ENCODE assay signal across 12 cellular contexts in the genomic region with DNA sequence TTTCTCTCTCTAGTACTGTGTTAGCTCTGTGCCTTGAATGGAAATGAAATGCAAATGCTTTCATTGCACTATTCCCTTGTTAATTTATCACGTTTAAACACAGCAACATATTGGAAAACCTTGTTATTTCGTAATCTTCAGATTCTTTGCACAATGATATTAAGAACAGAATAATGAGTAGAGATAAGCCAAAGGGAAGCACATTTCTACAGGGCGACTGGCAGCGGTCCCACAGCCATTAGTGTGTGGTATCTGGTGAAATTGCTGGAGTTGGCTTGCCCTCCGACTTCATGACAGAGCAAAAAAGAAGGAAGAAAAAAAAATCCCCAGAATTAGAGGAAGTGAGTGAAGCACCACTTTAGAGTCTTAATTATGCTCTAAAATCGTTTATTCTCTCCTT.
DNase-seq lines count a peak whose midpoint lies in the region; ATAC-seq, FAIRE-seq and TF ChIP-seq lines count a peak whose summit lies in the region.
"Had no signal": no experiment of that assay in that cellular context is flagged by ENCODE, and none has a peak within 500 bp of the region (broad histone marks: within the 10 kb centered on the region; RNA-seq: fewer than 3 reads in every experiment).

No MANE protein-coding gene starts in this region.

- H3K36me3 ChIP-seq in H1 (ENCODE audit: control insufficient read depth in 2 of 4, insufficient read depth in 4 of 4, low read length in 3 of 4): no peaks in the 10 kb centered on the region
- H3K36me3 ChIP-seq in naive thymus-derived CD4-positive, alpha-beta T cell (ENCODE audit: control insufficient read depth in 2 of 3, insufficient read depth in 3 of 3, low read length in 3 of 3): no peaks in the 10 kb centered on the region

- H3K4ac ChIP-seq in H1 (replicated peaks; ENCODE audit: insufficient read length, low read depth, low read length): no peak overlapping the region

- intact Hi-C loops in naive thymus-derived CD4-positive, alpha-beta T cell (cut with micrococcal nuclease): no loop called here

- DNase-seq in AG09309 (ENCODE audit: low read depth): peak; percentile 74
- peak; percentile 94 for DNase-seq in NOMO-1 treated with DMSO at 0.1 percent for 48 hours (lab: John Stamatoyannopoulos, UW; ENCODE audit: unreplicated experiment)
- no peak for DNase-seq in H1 (ENCODE audit: low read depth in 1 of 2, low spot score in 2 of 2)
- DNase-seq in naive thymus-derived CD4-positive, alpha-beta T cell: no peak
- no peak for DNase-seq in CD1c-positive myeloid dendritic cell (ENCODE audit: extremely low spot score)
- DNase-seq in endothelial cell (ENCODE audit: low spot score): no peak
- DNase-seq: NCI-H187 treated with DMSO at 0.1 percent for 48 hours had no signal

- no peak overlapping the region for H4K91ac ChIP-seq in H1 (replicated peaks; ENCODE audit: insufficient read length, low read length)

- 0 out of 2 replicates have a peak overlapping the region, but pooled peaks have one; percentile 6 for H2BK12ac ChIP-seq in H1 (ENCODE audit: low read depth, low read length)

- no peak overlapping the region for H3K18ac ChIP-seq in H1 (ENCODE audit: extremely low read depth, low read length)

- H2AK5ac ChIP-seq in H1 (ENCODE audit: low read depth, low read length): no peak overlapping the region

- TF ChIP-seq EP300 in H1 (IDR thresholded peaks at IDR 0.05; ENCODE audit: borderline replicate concordance in 1 of 2, low read depth in 2 of 2, low read length in 2 of 2): no peak

- H3K27ac ChIP-seq in H1 (ENCODE audit: low read depth, low read length): no peak overlapping the region
- no peak overlapping the region for H3K27ac ChIP-seq in naive thymus-derived CD4-positive, alpha-beta T cell (ENCODE audit: low read depth, low read length)

- H3K27me3 ChIP-seq in H1 (replicated peaks in 1 of 4; ENCODE audit: control insufficient read depth in 3 of 4, extremely low read depth in 1 of 4, insufficient read depth in 3 of 4, low read length in 3 of 4): no peaks in the 10 kb centered on the region
- H3K27me3 ChIP-seq in naive thymus-derived CD4-positive, alpha-beta T cell (ENCODE audit: control insufficient read depth in 2 of 2, insufficient read depth in 2 of 2, low read length in 2 of 2): no peaks in the 10 kb centered on the region

- H3K23me2 ChIP-seq in H1 (ENCODE audit: low read depth, low read length): no peaks in the 10 kb centered on the region; the same call in 1 of the 2 replicates

- H3K9me3 Mint-ChIP-seq in naive thymus-derived CD4-positive, alpha-beta T cell: peaks cover 0 to 11% (median 2%) of the 10 kb centered on the region in 11 donors
- no peaks in the 10 kb centered on the region for H3K9me3 Mint-ChIP-seq in activated T-helper 17 cell treated with anti-CD3 and anti-CD28 coated beads, Interleukin-2, amount 50 U/mL, for 72 hours
- H3K9me3 Mint-ChIP-seq in endothelial cell (ENCODE audit: unreplicated experiment): no peaks in the 10 kb centered on the region

- H3K27ac Mint-ChIP-seq in naive thymus-derived CD4-positive, alpha-beta T cell: no peak overlapping the region
- no peak overlapping the region for H3K27ac Mint-ChIP-seq in activated T-helper 17 cell treated with anti-CD3 and anti-CD28 coated beads, Interleukin-2, amount 50 U/mL, for 72 hours
- no peak overlapping the region for H3K27ac Mint-ChIP-seq in endothelial cell (ENCODE audit: unreplicated experiment)
- H3K27ac Mint-ChIP-seq: activated naive CD8-positive, alpha-beta T cell had no signal

- WGBS in H1 (ENCODE audit: extremely low coverage in 1 of 2, insufficient coverage in 1 of 2, insufficient read length in 1 of 2, insufficient replicate concordance in 2 of 2, low coverage in 1 of 2, low lambda C conversion rate in 2 of 2, missing lambda C conversion rate in 1 of 2), 2 experiments: 78% methylated on average over 6 of the region's 6 CpGs; no CpG with 5 or more reads in 1 of the 2 experiments

- no peak overlapping the region for H2BK15ac ChIP-seq in H1 (ENCODE audit: low read length)

- no peaks in the 10 kb centered on the region for H3K79me2 ChIP-seq in H1 (ENCODE audit: control insufficient read depth in 1 of 2, insufficient read depth in 2 of 2, low read length in 2 of 2)

- H2AFZ ChIP-seq in H1 (ENCODE audit: low read length): no peak overlapping the region

- H3K9ac ChIP-seq in H1 (replicated peaks in 1 of 4; ENCODE audit: extremely low read depth in 1 of 4, low read depth in 3 of 4, low read length in 3 of 4): no peak overlapping the region

- no peaks in the 10 kb centered on the region for H4K20me1 ChIP-seq in H1 (replicated peaks in 1 of 2; ENCODE audit: control insufficient read depth in 1 of 2, insufficient read depth in 2 of 2, low read length in 2 of 2)

- H4K8ac ChIP-seq in H1 (ENCODE audit: extremely low read depth, insufficient read depth, low read length): no peak overlapping the region

- H4K5ac ChIP-seq in H1 (ENCODE audit: insufficient read length, low read depth, low read length): no peak overlapping the region

- ATAC-seq in naive thymus-derived CD4-positive, alpha-beta T cell: peak; percentile 45
- no peak for ATAC-seq in GM19463 (IDR thresholded peaks at IDR 0.05; ENCODE audit: unreplicated experiment)
- ATAC-seq in activated T-helper 17 cell treated with anti-CD3 and anti-CD28 coated beads, Interleukin-2, amount 50 U/mL, for 72 hours (replicated peaks): no peak

- H3K4me3 ChIP-seq in AG09309 (ENCODE audit: control insufficient read depth, low read depth, low read length) (no peak overlapping the region), H1 (ENCODE audit: extremely low read depth in 1 of 4, insufficient read depth in 2 of 4, low read depth in 3 of 4, low read length in 4 of 4) (no peak overlapping the region)
- no peak overlapping the region for H3K4me3 ChIP-seq in naive thymus-derived CD4-positive, alpha-beta T cell (ENCODE audit: low read length)
- H3K4me3 ChIP-seq: skin epidermis had no signal

- no peak overlapping the region for H3K14ac ChIP-seq in H1 (ENCODE audit: insufficient read length)

- no peak for FAIRE-seq in H1 (lab: Jason Lieb, UNC)
- FAIRE-seq: D721Med had no signal

- no peak overlapping the region for H3K4me2 ChIP-seq in H1 (ENCODE audit: insufficient read depth in 1 of 2, low read depth in 2 of 2, low read length in 2 of 2)

- no peak overlapping the region for H2BK20ac ChIP-seq in H1 (ENCODE audit: low read length)

- H3K36me3 Mint-ChIP-seq in naive thymus-derived CD4-positive, alpha-beta T cell: no peaks in the 10 kb centered on the region
- no peaks in the 10 kb centered on the region for H3K36me3 Mint-ChIP-seq in activated T-helper 17 cell treated with anti-CD3 and anti-CD28 coated beads, Interleukin-2, amount 50 U/mL, for 72 hours (ENCODE audit: low read depth)
- H3K36me3 Mint-ChIP-seq in endothelial cell (ENCODE audit: low read depth, unreplicated experiment): no peaks in the 10 kb centered on the region
- H3K36me3 Mint-ChIP-seq: activated naive CD8-positive, alpha-beta T cell had no signal

- H2BK120ac ChIP-seq in H1 (replicated peaks; ENCODE audit: low read depth, low read length): no peak overlapping the region

- no peaks in the 10 kb centered on the region for H3K9me3 ChIP-seq in H1 (ENCODE audit: insufficient read depth in 2 of 2, low read depth in 1 of 2, low read length in 1 of 2)
- H3K9me3 ChIP-seq in naive thymus-derived CD4-positive, alpha-beta T cell (ENCODE audit: control insufficient read depth in 2 of 3, low read length in 3 of 3): no peaks in the 10 kb centered on the region

- H3K27me3 Mint-ChIP-seq in naive thymus-derived CD4-positive, alpha-beta T cell: peaks cover 0 to 7% (median 0%) of the 10 kb centered on the region in 5 donors
- H3K27me3 Mint-ChIP-seq in activated T-helper 17 cell treated with anti-CD3 and anti-CD28 coated beads, Interleukin-2, amount 50 U/mL, for 72 hours: no peaks in the 10 kb centered on the region
- H3K27me3 Mint-ChIP-seq in endothelial cell (ENCODE audit: unreplicated experiment): peaks cover 4% of the 10 kb centered on the region

- no peak overlapping the region for H3K56ac ChIP-seq in H1 (replicated peaks; ENCODE audit: insufficient read length, low read depth, low read length)

- POLR2A ChIA-PET in H1 (lab: Charles Lee; ENCODE audit: partially characterized antibody): no interaction called here
- POLR2A ChIA-PET in naive thymus-derived CD4-positive, alpha-beta T cell (lab: Charles Lee): no interaction called here

- H3K4me1 Mint-ChIP-seq in naive thymus-derived CD4-positive, alpha-beta T cell: no peaks in the 10 kb centered on the region
- no peaks in the 10 kb centered on the region for H3K4me1 Mint-ChIP-seq in activated T-helper 17 cell treated with anti-CD3 and anti-CD28 coated beads, Interleukin-2, amount 50 U/mL, for 72 hours
- H3K4me1 Mint-ChIP-seq in endothelial cell (ENCODE audit: unreplicated experiment): peaks cover 15% of the 10 kb centered on the region

- CTCF ChIA-PET in H1 (lab: Charles Lee; ENCODE audit: partially characterized antibody): no interaction called here
- CTCF ChIA-PET in naive thymus-derived CD4-positive, alpha-beta T cell (lab: Charles Lee): no interaction called here

- H3K23ac ChIP-seq in H1 (ENCODE audit: insufficient read length): no peak overlapping the region

- H2BK5ac ChIP-seq in H1 (ENCODE audit: low read depth, low read length): no peak overlapping the region

- H3K4me3 Mint-ChIP-seq in naive thymus-derived CD4-positive, alpha-beta T cell: no peak overlapping the region
- H3K4me3 Mint-ChIP-seq in activated T-helper 17 cell treated with anti-CD3 and anti-CD28 coated beads, Interleukin-2, amount 50 U/mL, for 72 hours: no peak overlapping the region
- H3K4me3 Mint-ChIP-seq in endothelial cell (ENCODE audit: unreplicated experiment): no peak overlapping the region
- H3K4me3 Mint-ChIP-seq: activated naive CD8-positive, alpha-beta T cell had no signal

- TF ChIP-seq POLR2A in H1 (IDR thresholded peaks at IDR 0.05; ENCODE audit: control extremely low read depth in 1 of 2, low read depth in 2 of 2, low read length in 2 of 2): no peak

- H3K4me1 ChIP-seq in H1 (replicated peaks in 1 of 4; ENCODE audit: control insufficient read depth in 3 of 4, insufficient read depth in 4 of 4, low read length in 3 of 4): peaks cover 0 to 7% (median 3%) of the 10 kb centered on the region in 4 experiments; a peak in 3 of 7 replicates
- no peaks in the 10 kb centered on the region for H3K4me1 ChIP-seq in naive thymus-derived CD4-positive, alpha-beta T cell (ENCODE audit: control insufficient read depth in 2 of 2, insufficient read depth in 2 of 2, low read length in 2 of 2)

- H3K79me1 ChIP-seq in H1 (ENCODE audit: low read depth, low read length): no peaks in the 10 kb centered on the region

- no peak for TF ChIP-seq RAD21 in H1 (IDR thresholded peaks at IDR 0.05 in 1 of 2, conservative IDR thresholded peaks at IDR 0.05 in 1 of 2; ENCODE audit: low read depth in 2 of 2, low read length in 2 of 2)

- TF ChIP-seq CTCF in AG09309 (IDR thresholded peaks at IDR 0.05; ENCODE audit: control insufficient read depth, insufficient read depth, low read depth, low read length, missing control alignments) (no peak), H1 (IDR thresholded peaks at IDR 0.05; ENCODE audit: control extremely low read depth in 1 of 3, insufficient read depth in 1 of 3, low read depth in 1 of 3, low read length in 3 of 3) (no peak), endothelial cell (IDR thresholded peaks at IDR 0.05; ENCODE audit: unreplicated experiment) (no peak)

TF ChIP-seq in H1, 55 proteins besides CTCF, POLR2A, EP300 and RAD21 (continues in another document):
- no peak for TF ChIP-seq KDM5A (IDR thresholded peaks at IDR 0.05; ENCODE audit: low read length)
- TF ChIP-seq TBP (IDR thresholded peaks at IDR 0.05; ENCODE audit: low read depth, low read length): no peak

Comparison
In these comparisons a context has a peak if more than half of its experiments do, and no peak if none do; other contexts are left out.
1. DNase-seq: peak in AG09309 (single experiment) and NOMO-1 treated with DMSO at 0.1 percent for 48 hours (single experiment); none in H1 (0 of 2), naive thymus-derived CD4-positive, alpha-beta T cell (0 of 9), CD1c-positive myeloid dendritic cell (single experiment) and endothelial cell (single experiment).